13 cellular contexts compared by ENCODE assay signal in genomic region chr4:167232805-167233522, GRCh38. TPM values are rescaled to one million over a fixed set of nuclear protein-coding genes. Genes with fewer than 3 reads are reported as not detected.
A peak's percentile ranks its signal among the peaks of the same experiment; 100 is the strongest.
DNase-seq lines count a peak whose midpoint lies in the region; ATAC-seq, FAIRE-seq and TF ChIP-seq lines count a peak whose summit lies in the region.
"Had no signal": no experiment of that assay in that cellular context is flagged by ENCODE, and none has a peak within 500 bp of the region (broad histone marks: within the 10 kb centered on the region; RNA-seq: fewer than 3 reads in every experiment).

No MANE protein-coding gene starts in this region.

- H3K4me3 ChIP-seq in astrocyte (ENCODE audit: insufficient read depth, low read depth, low read length): peak overlapping the region; percentile 78

- TF ChIP-seq CTCF in astrocyte (IDR thresholded peaks at IDR 0.05; ENCODE audit: insufficient read depth, low read depth, low read length): no peak

- H3K9me3 Mint-ChIP-seq in T-helper 2 cell treated with Interferon-gamma antibody and Interleukin-4, amounts not matched to agents 5 μg/mL and 100 μg/mL, for 36 hours: no peaks in the 10 kb centered on the region
- peaks cover 2% of the 10 kb centered on the region for H3K9me3 Mint-ChIP-seq in astrocyte (ENCODE audit: unreplicated experiment)
- H3K9me3 Mint-ChIP-seq in stimulated activated naive B cell treated with anti-CD40 and anti-IgM and Interleukin-4, amounts not matched to agents 10 μg/mL and 1 μg/mL and 100 μg/mL, for 72 hours: peaks cover 0 to 1% of the 10 kb centered on the region in 2 donors
- peaks cover 0 to 4% (median 1%) of the 10 kb centered on the region in 9 donors for H3K9me3 Mint-ChIP-seq in naive thymus-derived CD8-positive, alpha-beta T cell

- no peaks in the 10 kb centered on the region for H4K20me1 ChIP-seq in astrocyte (ENCODE audit: insufficient read depth, low read length)

- H3K4me1 Mint-ChIP-seq in T-helper 2 cell treated with Interferon-gamma antibody and Interleukin-4, amounts not matched to agents 5 μg/mL and 100 μg/mL, for 36 hours (ENCODE audit: low read depth): peaks cover 9% of the 10 kb centered on the region
- H3K4me1 Mint-ChIP-seq in astrocyte (ENCODE audit: low read depth, unreplicated experiment): peaks cover 2% of the 10 kb centered on the region
- H3K4me1 Mint-ChIP-seq in stimulated activated naive B cell treated with anti-CD40 and anti-IgM and Interleukin-4, amounts not matched to agents 10 μg/mL and 1 μg/mL and 100 μg/mL, for 72 hours: peaks cover 10 to 18% of the 10 kb centered on the region in 2 donors
- H3K4me1 Mint-ChIP-seq in naive thymus-derived CD8-positive, alpha-beta T cell: peaks cover 0 to 15% (median 7%) of the 10 kb centered on the region in 4 donors

- no peaks in the 10 kb centered on the region for H3K36me3 ChIP-seq in astrocyte (ENCODE audit: insufficient read depth, low read length)
- H3K36me3 ChIP-seq: HAP-1, WERI-Rb-1 had no signal

- no peak for FAIRE-seq in astrocyte (lab: Jason Lieb, UNC)
- FAIRE-seq: colon, G401.6 had no signal

- no peak for ATAC-seq in stimulated activated naive B cell treated with anti-CD40 and anti-IgM and Interleukin-4, amounts not matched to agents 10 μg/mL and 1 μg/mL and 100 μg/mL, for 72 hours (replicated peaks)
- no peak for ATAC-seq in GM18511 (IDR thresholded peaks at IDR 0.05; ENCODE audit: unreplicated experiment)
- no peak for ATAC-seq in naive thymus-derived CD8-positive, alpha-beta T cell

- peak overlapping the region; percentile 73 for H3K9ac ChIP-seq in astrocyte (ENCODE audit: low read length)

- POLR2A ChIA-PET in naive thymus-derived CD8-positive, alpha-beta T cell (lab: Charles Lee): no interaction called here

- peaks cover 18% of the 10 kb centered on the region for H3K27me3 ChIP-seq in astrocyte (ENCODE audit: insufficient read depth, low read length)

- no peak overlapping the region for H3K27ac Mint-ChIP-seq in T-helper 2 cell treated with Interferon-gamma antibody and Interleukin-4, amounts not matched to agents 5 μg/mL and 100 μg/mL, for 36 hours
- no peak overlapping the region for H3K27ac Mint-ChIP-seq in astrocyte (ENCODE audit: unreplicated experiment)
- peak overlapping the region; percentile 56 for H3K27ac Mint-ChIP-seq in stimulated activated naive B cell treated with anti-CD40 and anti-IgM and Interleukin-4, amounts not matched to agents 10 μg/mL and 1 μg/mL and 100 μg/mL, for 72 hours
- H3K27ac Mint-ChIP-seq in naive thymus-derived CD8-positive, alpha-beta T cell: no peak overlapping the region

- peaks cover 9% of the 10 kb centered on the region for H3K4me1 ChIP-seq in astrocyte (ENCODE audit: insufficient read depth, low read length)

- H3K27ac ChIP-seq in astrocyte (ENCODE audit: low read depth, low read length): no peak overlapping the region
- H3K27ac ChIP-seq: WERI-Rb-1 had no signal

- H3K4me2 ChIP-seq in astrocyte (ENCODE audit: low read length): peak overlapping the region; percentile 99

- no peaks in the 10 kb centered on the region for H3K36me3 Mint-ChIP-seq in T-helper 2 cell treated with Interferon-gamma antibody and Interleukin-4, amounts not matched to agents 5 μg/mL and 100 μg/mL, for 36 hours (ENCODE audit: low read depth)
- no peaks in the 10 kb centered on the region for H3K36me3 Mint-ChIP-seq in astrocyte (ENCODE audit: low read depth, unreplicated experiment)
- no peaks in the 10 kb centered on the region for H3K36me3 Mint-ChIP-seq in stimulated activated naive B cell treated with anti-CD40 and anti-IgM and Interleukin-4, amounts not matched to agents 10 μg/mL and 1 μg/mL and 100 μg/mL, for 72 hours
- H3K36me3 Mint-ChIP-seq in naive thymus-derived CD8-positive, alpha-beta T cell: no peaks in the 10 kb centered on the region

- H3K9me3 ChIP-seq in astrocyte (ENCODE audit: insufficient read depth, low read depth, low read length): no peaks in the 10 kb centered on the region
- H3K9me3 ChIP-seq: HAP-1 had no signal

- H3K79me2 ChIP-seq in astrocyte (ENCODE audit: insufficient read depth, low read length): no peaks in the 10 kb centered on the region

- no peak for DNase-seq in T-helper 2 cell treated with Interferon-gamma antibody and Interleukin-4, amounts not matched to agents 5 μg/mL and 100 μg/mL, for 36 hours (ENCODE audit: low spot score)
- DNase-seq in T-helper 2 cell: no peak
- no peak for DNase-seq in astrocyte (ENCODE audit: low read depth)
- peak; percentile 14 for DNase-seq in iPS-NIHi7 (ENCODE audit: extremely low spot score)
- no peak for DNase-seq in stimulated activated naive B cell treated with anti-CD40 and anti-IgM and Interleukin-4, amounts not matched to agents 10 μg/mL and 1 μg/mL and 100 μg/mL, for 72 hours
- no peak for DNase-seq in hepatic stellate cell (ENCODE audit: low spot score)
- DNase-seq in naive thymus-derived CD8-positive, alpha-beta T cell: no peak
- DNase-seq: ACHN had no signal

- H2AFZ ChIP-seq in astrocyte (ENCODE audit: low read depth, low read length): peak overlapping the region; percentile 43

- peak overlapping the region; percentile 80 for H3K4me3 Mint-ChIP-seq in T-helper 2 cell treated with Interferon-gamma antibody and Interleukin-4, amounts not matched to agents 5 μg/mL and 100 μg/mL, for 36 hours
- peak overlapping the region; percentile 97 for H3K4me3 Mint-ChIP-seq in astrocyte (ENCODE audit: unreplicated experiment)
- H3K4me3 Mint-ChIP-seq in stimulated activated naive B cell treated with anti-CD40 and anti-IgM and Interleukin-4, amounts not matched to agents 10 μg/mL and 1 μg/mL and 100 μg/mL, for 72 hours: no peak overlapping the region
- peak overlapping the region in 3 of 10 donors; percentile 30 to 59 (median 55) for H3K4me3 Mint-ChIP-seq in naive thymus-derived CD8-positive, alpha-beta T cell

- H3K27me3 Mint-ChIP-seq in T-helper 2 cell treated with Interferon-gamma antibody and Interleukin-4, amounts not matched to agents 5 μg/mL and 100 μg/mL, for 36 hours (ENCODE audit: low read depth): peaks cover 30% of the 10 kb centered on the region
- peaks cover 33% of the 10 kb centered on the region for H3K27me3 Mint-ChIP-seq in astrocyte (ENCODE audit: low read depth, unreplicated experiment)
- peaks cover 27 to 41% of the 10 kb centered on the region in 2 donors for H3K27me3 Mint-ChIP-seq in stimulated activated naive B cell treated with anti-CD40 and anti-IgM and Interleukin-4, amounts not matched to agents 10 μg/mL and 1 μg/mL and 100 μg/mL, for 72 hours
- peaks cover 7 to 43% (median 22%) of the 10 kb centered on the region in 5 donors for H3K27me3 Mint-ChIP-seq in naive thymus-derived CD8-positive, alpha-beta T cell

RNA-seq across cellular contexts. Expression of gene SPOCK3, which starts 1.3 kb away (rescaled TPM):
- 0.36 and 0.59 TPM in 2 replicates for total RNA-seq in astrocyte
- total RNA-seq in naive thymus-derived CD8-positive, alpha-beta T cell: not detected
- not detected for polyA plus RNA-seq in naive thymus-derived CD8-positive, alpha-beta T cell

Comparison
In these comparisons a context has a peak if more than half of its experiments do, and no peak if none do; other contexts are left out.
1. H3K4me3 Mint-ChIP-seq: peak in T-helper 2 cell treated with Interferon-gamma antibody and Interleukin-4, amounts not matched to agents 5 μg/mL and 100 μg/mL, for 36 hours (single experiment) and astrocyte (single experiment); none in stimulated activated naive B cell treated with anti-CD40 and anti-IgM and Interleukin-4, amounts not matched to agents 10 μg/mL and 1 μg/mL and 100 μg/mL, for 72 hours (0 of 2).